19 cellular contexts compared by ENCODE assay signal in the genomic region with DNA sequence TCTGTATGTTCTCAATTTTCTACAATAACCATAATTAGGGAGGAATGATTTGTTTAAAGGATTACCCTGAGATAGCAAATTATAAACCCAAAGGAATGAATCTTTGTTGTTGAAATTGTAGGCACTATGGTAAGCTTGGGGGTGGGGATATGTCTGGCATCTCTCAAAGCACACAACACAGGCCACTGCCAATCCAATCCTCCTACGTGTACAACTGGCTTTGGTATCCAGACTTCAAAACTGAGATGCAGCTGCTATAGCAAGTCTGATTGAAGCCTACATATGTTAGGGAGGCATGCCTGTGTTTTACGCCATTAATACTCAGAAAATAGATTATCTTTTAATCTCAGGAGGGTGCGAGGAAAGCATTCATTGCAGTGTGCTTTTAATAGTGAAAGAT.
"Had no signal": no experiment of that assay in that cellular context is flagged by ENCODE, and none has a peak within 500 bp of the region (broad histone marks: within the 10 kb centered on the region; RNA-seq: fewer than 3 reads in every experiment).

No MANE protein-coding gene starts in this region.

- DNase-seq: IMR-90, Karpas-422, KG1, MM.1S, NCI-H1092 treated with DMSO at 0.1 percent for 48 hours, NCI-H1436, NCI-H187, NCI-H2029, NCI-H2081 treated with DMSO at 0.1 percent for 48 hours, NCI-H2171 treated with DMSO at 0.1 percent for 48 hours, NCI-H345, NCI-H446 treated with DMSO at 0.1 percent for 48 hours, NCI-H510A treated with DMSO at 0.1 percent for 48 hours, NCI-H526, Right ventricle myocardium superior, RPMI8226, SIG-M5, SK-N-SH had no signal

- ATAC-seq: HepG2 had no signal
